Comparison of ENCODE assay signal across 8 cellular contexts in genomic region chrX:70452143-70452733, GRCh38. TPM values are rescaled to one million over a fixed set of nuclear protein-coding genes. Genes with fewer than 3 reads are reported as not detected.
DNase-seq lines count a peak whose midpoint lies in the region; ATAC-seq and TF ChIP-seq lines count a peak whose summit lies in the region.

No MANE protein-coding gene starts in this region.

- peak overlapping the region; percentile 48 to 66 (median 56) for H3K4me3 ChIP-seq in stomach

- H3K27ac ChIP-seq in stomach, result peak overlapping the region; percentile 57 to 83 (median 72)

- H3K27ac Mint-ChIP-seq in HFFc6, result peak overlapping the region; percentile 69; the same call in 1 of the 2 replicates
- peak overlapping the region; percentile 73 for H3K27ac Mint-ChIP-seq in mesothelial cell of epicardium

- POLR2A ChIA-PET in GM10248 (lab: Yijun Ruan, JAX), result no interaction called here

- peaks cover 0 to 15% (median 12%) of the 10 kb centered on the region in 3 donors for H3K27me3 ChIP-seq in stomach

- no peak for TF ChIP-seq EP300 in stomach (IDR thresholded peaks at IDR 0.05)

- H3K9me3 Mint-ChIP-seq in HFFc6 (no peaks in the 10 kb centered on the region), mesothelial cell of epicardium (peaks cover 10% of the 10 kb centered on the region)

- intact Hi-C loops in stomach (cut with DNase I; ENCODE audit: low total_unique reads), result no loop called here

- H3K27me3 Mint-ChIP-seq in HFFc6 (ENCODE audit: insufficient read depth) (peaks cover 5% of the 10 kb centered on the region; the same call in 1 of the 2 replicates), mesothelial cell of epicardium (ENCODE audit: low read depth) (peaks cover 9% of the 10 kb centered on the region)

- TF ChIP-seq POLR2A in stomach (IDR thresholded peaks at IDR 0.05), result no peak

- TF ChIP-seq CTCF in GM10248 (IDR thresholded peaks at IDR 0.05; ENCODE audit: control extremely low read depth, extremely low read depth, low read depth, missing control alignments) (peak; percentile 56), HFFc6 (IDR thresholded peaks at IDR 0.05) (peak; percentile 78), mesothelial cell of epicardium (IDR thresholded peaks at IDR 0.05; ENCODE audit: unreplicated experiment) (peak; percentile 57), stomach (IDR thresholded peaks at IDR 0.05) (peak in 5 of 7 experiments; percentile 49 to 62 (median 55))

- peak overlapping the region; percentile 92 for H3K4me3 Mint-ChIP-seq in HFFc6
- H3K4me3 Mint-ChIP-seq in mesothelial cell of epicardium, result peak overlapping the region; percentile 81

- H3K36me3 Mint-ChIP-seq in HFFc6 (ENCODE audit: low read depth), result no peaks in the 10 kb centered on the region
- peaks cover 2% of the 10 kb centered on the region for H3K36me3 Mint-ChIP-seq in mesothelial cell of epicardium

- DNase-seq in GM10248 (ENCODE audit: extremely low spot score) (peak; percentile 67), HFFc6 (peak; percentile 0), NCI-H1694 (lab: John Stamatoyannopoulos, UW) (peak; percentile 35), mesothelial cell of epicardium (ENCODE audit: low spot score in 2 of 2, unreplicated experiment in 2 of 2) (peak in 1 of 2 experiments; percentile 65), stomach (peak; percentile 64)
- peak; percentile 47 for DNase-seq in activated CD4-positive, alpha-beta T cell treated with anti-CD3 and anti-CD28 coated beads, Interleukin-2, amount 50 U/mL, for 1 hour
- peak; percentile 13 for DNase-seq in effector CD8-positive, alpha-beta T cell (lab: John Stamatoyannopoulos, UW)

- CTCF ChIA-PET in GM10248 (lab: Yijun Ruan, JAX), result interaction anchor here (0.8 to 2.9 kb wide), 11 partner anchors 9 to 264 kb away, joined by 3 to 14 read pairs (median 4); no protein-coding TSS in a partner anchor

- no peaks in the 10 kb centered on the region for H3K9me3 ChIP-seq in stomach

- peaks cover 25% of the 10 kb centered on the region for H3K4me1 Mint-ChIP-seq in HFFc6 (ENCODE audit: low read depth)
- peaks cover 41% of the 10 kb centered on the region for H3K4me1 Mint-ChIP-seq in mesothelial cell of epicardium

- H3K36me3 ChIP-seq in stomach, result no peaks in the 10 kb centered on the region

- H3K4me1 ChIP-seq in stomach, result peaks cover 0 to 23% (median 8%) of the 10 kb centered on the region in 4 donors

- 0 to 38% (median 5%) methylated on average over 16 to 39 of the region's 39 CpGs for WGBS in stomach, 5 donors

- no peak for ATAC-seq in HG03342 (IDR thresholded peaks at IDR 0.05; ENCODE audit: unreplicated experiment)

RNA-seq across cellular contexts. Expression of gene DLG3, which starts 7.6 kb away (rescaled TPM):
- 10 to 100 TPM in 2 of 6 experiments, 1 to 10 TPM in 4; 9.2 to 11.3 (median 9.8) TPM for total RNA-seq in HFFc6 (2021; fragmentation: NEBNext Ultra II Directional; extraction: Animal tissue kit (Norgen Biotek cat#: 25700))
- total RNA-seq in mesothelial cell of epicardium, result 39.1 to 44.0 TPM (median 39.6 TPM) in 3 replicates
- 10 to 100 TPM; 11.7 to 44.8 (median 24.3) TPM for total RNA-seq in stomach
- 10 to 100 TPM; 15.9 to 25.1 (median 17.7) TPM for polyA plus RNA-seq in stomach

RNA-seq across cellular contexts. Expression of gene GDPD2, which starts 29.1 kb away (rescaled TPM):
- not detected for total RNA-seq in HFFc6 (2021; fragmentation: NEBNext Ultra II Directional; extraction: Animal tissue kit (Norgen Biotek cat#: 25700))
- total RNA-seq in mesothelial cell of epicardium (0.29 to 0.36 TPM (median 0.31 TPM) in 3 replicates), stomach (10 to 100 TPM in 1 of 5 donors, 1 to 10 TPM in 1, not detected in 3; 1.3 to 18.2 TPM)
- under 1 TPM in 1 of 3 donors, not detected in 2; 0.18 TPM for polyA plus RNA-seq in stomach
